In the genomic region with DNA sequence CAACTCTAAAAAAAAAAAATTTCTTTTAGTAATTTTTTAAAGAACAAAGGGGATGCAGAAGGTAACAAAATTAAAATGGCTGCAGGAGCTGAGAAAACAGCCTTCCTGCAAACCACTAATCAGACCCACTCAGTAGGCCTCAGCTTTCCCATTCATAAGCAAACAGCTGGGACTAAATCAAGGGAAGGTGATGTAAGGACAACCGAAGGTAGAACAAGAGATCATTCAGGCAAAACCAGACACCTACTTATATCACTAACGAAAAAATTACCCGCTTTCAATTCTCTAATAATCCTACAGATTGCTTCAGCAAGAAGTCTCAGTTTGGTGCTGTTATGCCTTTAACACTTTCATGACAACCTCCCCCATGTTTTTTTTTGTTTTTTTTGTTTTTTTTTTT, we compare ENCODE assay signal across 2 cellular contexts.
TF ChIP-seq lines count a peak whose summit lies in the region.

No MANE protein-coding gene starts in this region.

TF ChIP-seq in IMR-90, 13 proteins besides CTCF, POLR2A, EP300 and RAD21:
- no peak for TF ChIP-seq NFE2L2 (IDR thresholded peaks at IDR 0.05; ENCODE audit: low read depth, low read length)
- TF ChIP-seq ELK1 (IDR thresholded peaks at IDR 0.05; ENCODE audit: borderline replicate concordance, low read depth, low read length), result no peak
- no peak for TF ChIP-seq RFX5 (IDR thresholded peaks at IDR 0.05; ENCODE audit: low read depth, low read length)
- no peak for TF ChIP-seq FOS (IDR thresholded peaks at IDR 0.05; ENCODE audit: low read depth, low read length)

TF ChIP-seq in WTC11, 78 proteins besides CTCF, POLR2A, EP300 and RAD21:
- no peak for TF ChIP-seq STAT6 (CRISPR knock-in tag; conservative IDR thresholded peaks at IDR 0.05; ENCODE audit: low read depth)
- no peak for TF ChIP-seq ZNF671 (CRISPR knock-in tag; IDR thresholded peaks at IDR 0.05)
- no peak for TF ChIP-seq ZNF232 (CRISPR knock-in tag; IDR thresholded peaks at IDR 0.05)
- no peak for TF ChIP-seq RORB (CRISPR knock-in tag; IDR thresholded peaks at IDR 0.05)
- no peak for TF ChIP-seq E2F5 (CRISPR knock-in tag; IDR thresholded peaks at IDR 0.05)
- TF ChIP-seq ATF6 (CRISPR knock-in tag; IDR thresholded peaks at IDR 0.05), result no peak
- TF ChIP-seq, protein P1, sequence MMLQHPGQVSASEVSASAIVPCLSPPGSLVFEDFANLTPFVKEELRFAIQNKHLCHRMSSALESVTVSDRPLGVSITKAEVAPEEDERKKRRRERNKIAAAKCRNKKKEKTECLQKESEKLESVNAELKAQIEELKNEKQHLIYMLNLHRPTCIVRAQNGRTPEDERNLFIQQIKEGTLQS (CRISPR knock-in tag; conservative IDR thresholded peaks at IDR 0.05), result no peak
- no peak for TF ChIP-seq HMGXB4 (CRISPR knock-in tag; IDR thresholded peaks at IDR 0.05)
- TF ChIP-seq ATF1 (CRISPR knock-in tag; IDR thresholded peaks at IDR 0.05), result no peak
- TF ChIP-seq GRHL2 (CRISPR knock-in tag; IDR thresholded peaks at IDR 0.05; ENCODE audit: insufficient replicate concordance, severe bottlenecking), result no peak
